32 cellular contexts compared by ENCODE assay signal in the genomic region with DNA sequence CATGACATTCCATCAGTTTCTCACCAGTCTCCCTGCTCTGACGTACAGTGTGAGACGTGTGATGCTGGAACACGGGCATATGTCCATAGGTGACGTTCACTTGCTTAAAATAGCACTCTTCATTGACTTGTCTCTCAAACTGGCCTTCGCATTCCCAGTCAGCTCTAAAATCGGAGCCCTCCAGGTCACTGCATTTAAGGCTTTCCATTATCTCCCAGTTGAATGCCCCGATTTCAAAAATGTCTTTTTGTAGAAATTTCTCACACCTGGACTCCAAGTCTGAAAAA. TPM values are rescaled to one million over a fixed set of nuclear protein-coding genes. Genes with fewer than 3 reads are reported as not detected.
A peak's percentile ranks its signal among the peaks of the same experiment; 100 is the strongest.
DNase-seq lines count a peak whose midpoint lies in the region; ATAC-seq, FAIRE-seq and TF ChIP-seq lines count a peak whose summit lies in the region.
"Had no signal": no experiment of that assay in that cellular context is flagged by ENCODE, and none has a peak within 500 bp of the region (broad histone marks: within the 10 kb centered on the region; RNA-seq: fewer than 3 reads in every experiment).

No MANE protein-coding gene starts in this region.

- no peaks in the 10 kb centered on the region for H3K9me3 Mint-ChIP-seq in nephron progenitor cell
- H3K9me3 Mint-ChIP-seq: activated naive CD4-positive, alpha-beta T cell treated with anti-CD3 and anti-CD28 coated beads, Interleukin-2, amount 50 U/mL, for 24 hours; activated T-helper 2 cell treated with anti-CD3 and anti-CD28 coated beads, Interferon-gamma antibody, Interleukin-2, Interleukin-4, amounts not matched to agents 10 μg/mL and 5 μg/mL and 100 μg/mL, durations not matched to agents 14 hours and 24 hours and 36 hours; naive thymus-derived CD4-positive, alpha-beta T cell; T-helper 2 cell treated with Interferon-gamma antibody and Interleukin-4, amounts not matched to agents 5 μg/mL and 100 μg/mL, for 36 hours had no signal

- H3K27me3 ChIP-seq in heart left ventricle, result no peaks in the 10 kb centered on the region
- H3K27me3 ChIP-seq: colonic mucosa had no signal

- no peaks in the 10 kb centered on the region for H3K4me1 Mint-ChIP-seq in nephron progenitor cell
- H3K4me1 Mint-ChIP-seq: activated naive CD4-positive, alpha-beta T cell treated with anti-CD3 and anti-CD28 coated beads, Interleukin-2, amount 50 U/mL, for 24 hours; naive thymus-derived CD4-positive, alpha-beta T cell had no signal

- FAIRE-seq in urothelium cell line (lab: Jason Lieb, UNC), result no peak
- FAIRE-seq: GM12892 had no signal

- H3K4me3 ChIP-seq in heart left ventricle, result no peak overlapping the region
- H3K4me3 ChIP-seq: colonic mucosa had no signal

- ATAC-seq in Right ventricle myocardium inferior, result peak; percentile 88
- peak; percentile 90 to 94 (median 92) for ATAC-seq in heart left ventricle
- ATAC-seq: naive thymus-derived CD4-positive, alpha-beta T cell had no signal

- DNase-seq in Right ventricle myocardium inferior (ENCODE audit: missing footprints), result no peak
- no peak for DNase-seq in cardiac septum (ENCODE audit: low spot score)
- peak in 4 of 5 donors; percentile 31 to 57 (median 52) for DNase-seq in heart left ventricle
- no peak for DNase-seq in nephron progenitor cell
- peak; percentile 35 for DNase-seq in urothelium cell line (ENCODE audit: low spot score)
- no peak for DNase-seq in NCI-H82 (lab: John Stamatoyannopoulos, UW)
- DNase-seq in SKM-1 treated with dmso at 0.1 percent for 144 hours (lab: John Stamatoyannopoulos, UW; ENCODE audit: unreplicated experiment), result no peak
- no peak for DNase-seq in SIG-M5 (lab: John Stamatoyannopoulos, UW)
- DNase-seq: activated CD4-positive, alpha-beta T cell treated with anti-CD3 and anti-CD28 coated beads for 4 hours; activated CD8-positive, alpha-beta memory T cell treated with anti-CD3 and anti-CD28 coated beads for 24 hours; activated T-cell treated with anti-CD3 and anti-CD28 coated beads for 4 hours; amniotic stem cell; C1 segment of cervical spinal cord; colonic mucosa; DMS53; effector CD4-positive, alpha-beta T cell; glutamatergic neuron; midbrain; naive thymus-derived CD4-positive, alpha-beta T cell; NCI-H1092 treated with DMSO at 0.1 percent for 48 hours; NCI-H1694 treated with DMSO at 0.1 percent for 48 hours; NCI-H446 treated with DMSO at 0.1 percent for 48 hours; nucleus accumbens; stimulated activated naive CD4-positive, alpha-beta T cell treated with Interleukin-2 at 50 U/mL for 16 hours had no signal

- TF ChIP-seq CTCF in heart left ventricle (IDR thresholded peaks at IDR 0.05) (no peak), nephron progenitor cell (IDR thresholded peaks at IDR 0.05) (no peak)

- H3K4me3 Mint-ChIP-seq in nephron progenitor cell, result no peak overlapping the region
- H3K4me3 Mint-ChIP-seq: activated naive CD4-positive, alpha-beta T cell treated with anti-CD3 and anti-CD28 coated beads, Interleukin-2, amount 50 U/mL, for 24 hours; naive thymus-derived CD4-positive, alpha-beta T cell; T-helper 2 cell treated with Interferon-gamma antibody and Interleukin-4, amounts not matched to agents 5 μg/mL and 100 μg/mL, for 36 hours had no signal

- no peak for TF ChIP-seq POLR2A in heart left ventricle (IDR thresholded peaks at IDR 0.05)

- 50 to 65% (median 56%) methylated on average over 7 of the region's 7 CpGs for WGBS in heart left ventricle, 4 donors

- intact Hi-C loops in Right ventricle myocardium inferior (cut with DNase I), result loop anchor here (10.0 kb wide), 1 partner anchor 301 kb away; a partner anchor contains a TSS
- intact Hi-C loops in cardiac septum (cut with DNase I), result no loop called here
- intact Hi-C loops in heart left ventricle (cut with DNase I), result loop anchor here in 1 of 10 donors (10.0 kb wide), 1 partner anchor 311 kb away; no protein-coding TSS in a partner anchor

- H3K36me3 ChIP-seq in heart left ventricle, result peaks cover 0 to 22% (median 16%) of the 10 kb centered on the region in 9 donors
- H3K36me3 ChIP-seq: colonic mucosa had no signal

- H3K27me3 Mint-ChIP-seq in nephron progenitor cell (ENCODE audit: low read depth, poor library complexity), result no peaks in the 10 kb centered on the region
- H3K27me3 Mint-ChIP-seq: activated naive CD4-positive, alpha-beta T cell treated with anti-CD3 and anti-CD28 coated beads, Interleukin-2, amount 50 U/mL, for 24 hours; naive thymus-derived CD4-positive, alpha-beta T cell had no signal

- peak overlapping the region; percentile 70 for H3K27ac Mint-ChIP-seq in nephron progenitor cell
- H3K27ac Mint-ChIP-seq: activated naive CD4-positive, alpha-beta T cell treated with anti-CD3 and anti-CD28 coated beads, Interleukin-2, amount 50 U/mL, for 24 hours; activated T-helper 2 cell treated with anti-CD3 and anti-CD28 coated beads, Interferon-gamma antibody, Interleukin-2, Interleukin-4, amounts not matched to agents 10 μg/mL and 5 μg/mL and 100 μg/mL, durations not matched to agents 14 hours and 24 hours and 36 hours; naive thymus-derived CD4-positive, alpha-beta T cell; T-helper 2 cell treated with Interferon-gamma antibody and Interleukin-4, amounts not matched to agents 5 μg/mL and 100 μg/mL, for 36 hours had no signal

- peaks cover 29% of the 10 kb centered on the region for H3K36me3 Mint-ChIP-seq in nephron progenitor cell (ENCODE audit: low read depth)

- H3K9me3 ChIP-seq in heart left ventricle, result no peaks in the 10 kb centered on the region
- H3K9me3 ChIP-seq: colonic mucosa had no signal

- peak overlapping the region in 6 of 12 donors; percentile 50 to 75 (median 65) for H3K27ac ChIP-seq in heart left ventricle
- H3K27ac ChIP-seq: 22Rv1, colonic mucosa, VCaP had no signal

- H3K4me1 ChIP-seq in heart left ventricle, result peaks cover 0 to 9% (median 0%) of the 10 kb centered on the region in 12 donors
- H3K4me1 ChIP-seq: colonic mucosa had no signal

RNA-seq across cellular contexts. Expression of a gene that starts 31.1 kb away (rescaled TPM):
- total RNA-seq in Right ventricle myocardium inferior (4.6 TPM), cardiac septum (4.0 TPM), heart left ventricle (1 to 10 TPM; 2.3 to 4.3 (median 3.0) TPM)
- 1 to 10 TPM; 2.6 to 3.6 TPM for polyA plus RNA-seq in heart left ventricle

RNA-seq across cellular contexts. Expression of a gene that starts 31.2 kb away (rescaled TPM):
- total RNA-seq in Right ventricle myocardium inferior, result 3,337 TPM
- total RNA-seq in cardiac septum, result 1,917 TPM
- 1,000 to 10,000 TPM in 7 of 9 donors, 100 to 1,000 TPM in 2; 414 to 2,982 (median 2,187) TPM for total RNA-seq in heart left ventricle
- polyA plus RNA-seq in heart left ventricle, result 1,000 to 10,000 TPM in 1 of 2 donors, 100 to 1,000 TPM in 1; 470 to 2,188 TPM
- total RNA-seq: activated T-helper 2 cell treated with anti-CD3 and anti-CD28 coated beads, Interferon-gamma antibody, Interleukin-2, Interleukin-4, amounts not matched to agents 10 μg/mL and 5 μg/mL and 100 μg/mL, durations not matched to agents 14 hours and 24 hours and 36 hours; G401; naive thymus-derived CD4-positive, alpha-beta T cell; OCI-LY7 had no signal
- polyA plus RNA-seq: naive thymus-derived CD4-positive, alpha-beta T cell had no signal

RNA-seq across cellular contexts. Expression of a gene that starts 31.5 kb away (rescaled TPM):
- total RNA-seq in Right ventricle myocardium inferior, result 34.3 TPM
- 38.6 TPM for total RNA-seq in cardiac septum
- total RNA-seq in heart left ventricle, result 10 to 100 TPM; 28.2 to 53.7 (median 35.1) TPM
- 10 to 100 TPM; 14.1 to 41.1 TPM for polyA plus RNA-seq in heart left ventricle

RNA-seq across cellular contexts. Expression of a gene that starts 43.5 kb away (rescaled TPM):
- total RNA-seq in Right ventricle myocardium inferior (854 TPM), cardiac septum (892 TPM), heart left ventricle (1,000 to 10,000 TPM in 1 of 9 donors, 100 to 1,000 TPM in 8; 272 to 1,054 (median 860) TPM)
- 1,000 to 10,000 TPM in 1 of 2 donors, 100 to 1,000 TPM in 1; 956 to 1,083 TPM for polyA plus RNA-seq in heart left ventricle

Comparison
In these comparisons a context has a peak if more than half of its experiments do, and no peak if none do; other contexts are left out.
1. DNase-seq: peak in heart left ventricle (4 of 5) and urothelium cell line (single experiment); none in Right ventricle myocardium inferior (single experiment), cardiac septum (single experiment), nephron progenitor cell (single experiment), NCI-H82 (single experiment), SKM-1 treated with dmso at 0.1 percent for 144 hours (single experiment) and SIG-M5 (single experiment).